Comparison of ENCODE assay signal across 15 cellular contexts in the genomic region with DNA sequence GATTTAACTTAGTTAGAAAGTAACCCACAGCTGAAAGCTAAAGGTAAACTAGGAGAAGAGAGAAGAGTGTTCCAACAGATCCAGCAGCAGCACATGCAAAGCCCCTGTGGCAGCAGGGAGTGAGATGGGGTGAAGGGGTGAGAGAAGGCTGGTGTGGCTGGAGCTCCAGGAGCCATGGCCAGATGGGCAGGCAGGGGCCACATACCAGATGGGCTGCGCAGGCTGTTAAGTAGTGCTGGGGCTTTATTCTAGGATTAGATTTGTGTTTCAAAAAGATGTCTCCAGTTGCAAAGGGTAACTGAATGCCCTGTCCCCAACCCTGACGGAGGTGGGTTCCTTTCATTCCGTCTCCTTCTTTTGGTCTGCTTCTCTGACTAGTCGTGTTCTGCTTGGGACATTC. TPM values are rescaled to one million over a fixed set of nuclear protein-coding genes. Genes with fewer than 3 reads are reported as not detected.
DNase-seq lines count a peak whose midpoint lies in the region; ATAC-seq and TF ChIP-seq lines count a peak whose summit lies in the region.
"Had no signal": no experiment of that assay in that cellular context is flagged by ENCODE, and none has a peak within 500 bp of the region (broad histone marks: within the 10 kb centered on the region; RNA-seq: fewer than 3 reads in every experiment).

No MANE protein-coding gene starts in this region.

- POLR2A ChIA-PET in HEK293T (lab: Yijun Ruan, JAX) = no interaction called here

- no peak overlapping the region for H2BK20ac ChIP-seq in H9 (ENCODE audit: low read depth, low read length, poor library complexity, severe bottlenecking)

- no peak for TF ChIP-seq CTCF in H9 (conservative IDR thresholded peaks at IDR 0.05)

- no peaks in the 10 kb centered on the region for H3K9me3 ChIP-seq in H9 (ENCODE audit: control insufficient read depth, low read depth, low read length)
- H3K9me3 ChIP-seq: A549, HAP-1 had no signal

- H2BK12ac ChIP-seq in H9 (ENCODE audit: insufficient read length, low read depth, low read length) = no peak overlapping the region

- no peaks in the 10 kb centered on the region; the same call in 1 of the 2 replicates for H3K4me1 ChIP-seq in H9 (ENCODE audit: insufficient read depth, low read length)
- H3K4me1 ChIP-seq: A549, HAP-1 had no signal

- CTCF ChIA-PET in HEK293T (lab: Yijun Ruan, JAX) = interaction anchor here (0.8 to 2.1 kb wide), 5 partner anchors 11 to 320 kb away, joined by 3 to 10 read pairs (median 5); no protein-coding TSS in a partner anchor

- no peak overlapping the region for H3K4me3 Mint-ChIP-seq in H9
- H3K4me3 Mint-ChIP-seq: CD14-positive monocyte; CD8-positive, alpha-beta T cell had no signal

- H3K56ac ChIP-seq in H9 (ENCODE audit: insufficient read length, low read depth, low read length) = no peak overlapping the region

- no peak overlapping the region for H4K8ac ChIP-seq in H9 (replicated peaks; ENCODE audit: insufficient read length, low read depth, low read length)

- H3K27me3 Mint-ChIP-seq in H9 (ENCODE audit: low read depth) = peaks cover 11% of the 10 kb centered on the region

- no peak overlapping the region for H3K14ac ChIP-seq in H9 (ENCODE audit: insufficient read depth, low read length)

- H3K4me1 Mint-ChIP-seq in H9 = peaks cover 7 to 11% of the 10 kb centered on the region in 2 experiments
- H3K4me1 Mint-ChIP-seq: CD14-positive monocyte had no signal

- no peak overlapping the region for H3K27ac ChIP-seq in H9 (ENCODE audit: insufficient read length, low read depth, low read length)
- H3K27ac ChIP-seq: A549, HL-60 had no signal

- H3K9ac ChIP-seq in H9 (ENCODE audit: extremely low read depth, insufficient read length, low read length) = no peak overlapping the region

- no peak overlapping the region for H2AFZ ChIP-seq in H9 (ENCODE audit: low read length)

- H3K23me2 ChIP-seq in H9 (ENCODE audit: insufficient read length, low read depth, low read length, poor library complexity, severe bottlenecking) = no peaks in the 10 kb centered on the region

- H4K5ac ChIP-seq in H9 (ENCODE audit: insufficient read length, low read depth, low read length) = no peak overlapping the region

- no peaks in the 10 kb centered on the region for H4K20me1 ChIP-seq in H9 (ENCODE audit: control insufficient read depth, insufficient read depth, insufficient read length)

- no peaks in the 10 kb centered on the region for H3K79me1 ChIP-seq in H9 (ENCODE audit: insufficient read depth, low read depth, low read length, poor library complexity, severe bottlenecking)

- H2BK5ac ChIP-seq in H9 (ENCODE audit: insufficient read length, low read length) = no peak overlapping the region

- H4K91ac ChIP-seq in H9 (ENCODE audit: insufficient read length, low read depth, low read length) = no peak overlapping the region

- H3K79me2 ChIP-seq in H9 (ENCODE audit: insufficient read depth, low read length) = no peaks in the 10 kb centered on the region

- no peak overlapping the region for H2BK15ac ChIP-seq in H9 (ENCODE audit: low read depth, low read length)

- no peak overlapping the region for H2AK5ac ChIP-seq in H9 (ENCODE audit: insufficient read length, low read length)

- no CpG with 5 or more reads among the region's 4 CpGs for WGBS in H9 (ENCODE audit: extremely low coverage, insufficient read length, low lambda C conversion rate)

- peak; percentile 0 for DNase-seq in D341Med (ENCODE audit: low spot score)
- peak; percentile 2 for DNase-seq in H9
- DNase-seq in NCI-H82 treated with DMSO at 0.1 percent for 48 hours (lab: John Stamatoyannopoulos, UW; ENCODE audit: unreplicated experiment) = peak; percentile 59
- peak; percentile 28 for DNase-seq in mesenteric fat pad (ENCODE audit: low spot score)
- no peak for DNase-seq in HEK293T (ENCODE audit: extremely low spot score)
- DNase-seq in globus pallidus (ENCODE audit: low spot score) = no peak
- DNase-seq: CD8-positive, alpha-beta T cell; COR-L47; DMS79; GOT3 had no signal

- H3K36me3 Mint-ChIP-seq in H9 (ENCODE audit: insufficient read depth in 1 of 3, low read depth in 3 of 3) = no peaks in the 10 kb centered on the region
- H3K36me3 Mint-ChIP-seq: CD14-positive monocyte; CD8-positive, alpha-beta T cell had no signal

- H3K23ac ChIP-seq in H9 (ENCODE audit: insufficient read length, low read depth, low read length) = no peak overlapping the region

- no peak overlapping the region for H3K18ac ChIP-seq in H9 (ENCODE audit: insufficient read length, low read depth, low read length)

- no peak overlapping the region for H3K27ac Mint-ChIP-seq in H9
- H3K27ac Mint-ChIP-seq: CD14-positive monocyte; CD8-positive, alpha-beta T cell had no signal

- H2BK120ac ChIP-seq in H9 (ENCODE audit: low read depth, low read length, poor library complexity, severe bottlenecking) = no peak overlapping the region

- H3K9me3 Mint-ChIP-seq in H9 = no peaks in the 10 kb centered on the region
- H3K9me3 Mint-ChIP-seq: CD8-positive, alpha-beta T cell had no signal

- no peak overlapping the region for H3T11ph ChIP-seq in H9 (ENCODE audit: low read length)

- no peaks in the 10 kb centered on the region; the same call in 1 of the 2 replicates for H3K27me3 ChIP-seq in H9 (ENCODE audit: insufficient read depth, low read length)

- H3K4ac ChIP-seq in H9 (ENCODE audit: low read depth, low read length) = no peak overlapping the region

- H3K4me2 ChIP-seq in H9 (ENCODE audit: insufficient read depth, insufficient read length, low read length) = no peak overlapping the region
- H3K4me2 ChIP-seq: A549 had no signal

- no peak for ATAC-seq in GM21737 (IDR thresholded peaks at IDR 0.05; ENCODE audit: unreplicated experiment)
- ATAC-seq: A549; CD8-positive, alpha-beta T cell had no signal

TF ChIP-seq in HEK293T, 16 proteins besides CTCF, POLR2A, EP300 and RAD21:
- TF ChIP-seq TARDBP (IDR thresholded peaks at IDR 0.05) (no peak), SP1 (IDR thresholded peaks at IDR 0.05) (no peak), FOXA1 (IDR thresholded peaks at IDR 0.05) (no peak), FOXK2 (IDR thresholded peaks at IDR 0.05) (no peak), HDGF (IDR thresholded peaks at IDR 0.05; ENCODE audit: borderline replicate concordance) (no peak), BHLHE40 (IDR thresholded peaks at IDR 0.05; ENCODE audit: borderline replicate concordance) (no peak), NFRKB (IDR thresholded peaks at IDR 0.05) (no peak), ZNF384 (IDR thresholded peaks at IDR 0.05) (no peak), L3MBTL2 (conservative IDR thresholded peaks at IDR 0.05) (no peak), FOXM1 (IDR thresholded peaks at IDR 0.05; ENCODE audit: borderline replicate concordance) (no peak), LEF1 (IDR thresholded peaks at IDR 0.05; ENCODE audit: borderline replicate concordance) (no peak), SUZ12 (IDR thresholded peaks at IDR 0.05) (no peak), ELF4 (IDR thresholded peaks at IDR 0.05) (no peak), ARNT (IDR thresholded peaks at IDR 0.05) (no peak), CTBP1 (IDR thresholded peaks at IDR 0.05; ENCODE audit: borderline replicate concordance) (no peak)
- TF ChIP-seq, protein P1, sequence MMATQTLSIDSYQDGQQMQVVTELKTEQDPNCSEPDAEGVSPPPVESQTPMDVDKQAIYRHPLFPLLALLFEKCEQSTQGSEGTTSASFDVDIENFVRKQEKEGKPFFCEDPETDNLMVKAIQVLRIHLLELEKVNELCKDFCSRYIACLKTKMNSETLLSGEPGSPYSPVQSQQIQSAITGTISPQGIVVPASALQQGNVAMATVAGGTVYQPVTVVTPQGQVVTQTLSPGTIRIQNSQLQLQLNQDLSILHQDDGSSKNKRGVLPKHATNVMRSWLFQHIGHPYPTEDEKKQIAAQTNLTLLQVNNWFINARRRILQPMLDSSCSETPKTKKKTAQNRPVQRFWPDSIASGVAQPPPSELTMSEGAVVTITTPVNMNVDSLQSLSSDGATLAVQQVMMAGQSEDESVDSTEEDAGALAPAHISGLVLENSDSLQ (IDR thresholded peaks at IDR 0.05) = no peak
TF ChIP-seq in HEK293T: peak in this region for 0.

RNA-seq across cellular contexts. Expression of gene HIF1AN, which starts 33.2 kb away (rescaled TPM):
- total RNA-seq in H9 (2021) (53.8 and 58.7 TPM in 2 replicates), mesenteric fat pad (29.2 TPM)

RNA-seq across cellular contexts. Expression of gene NDUFB8, which starts 39.3 kb away (rescaled TPM):
- total RNA-seq in H9 (2021) (194 and 205 TPM in 2 replicates), mesenteric fat pad (123 TPM)

RNA-seq across cellular contexts. Expression of gene SEC31B, which starts 49.3 kb away (rescaled TPM):
- total RNA-seq in H9 (2021) (6.3 and 6.6 TPM in 2 replicates), mesenteric fat pad (9.8 TPM)

Comparison
In these comparisons a context has a peak if more than half of its experiments do, and no peak if none do; other contexts are left out.
1. DNase-seq: peak in D341Med (single experiment), H9 (single experiment), NCI-H82 treated with DMSO at 0.1 percent for 48 hours (single experiment) and mesenteric fat pad (single experiment); none in HEK293T (single experiment) and globus pallidus (single experiment).